8 cellular contexts compared by ENCODE assay signal in genomic region chr1:232628335-232629214, GRCh38. TPM values are rescaled to one million over a fixed set of nuclear protein-coding genes. Genes with fewer than 3 reads are reported as not detected.
DNase-seq lines count a peak whose midpoint lies in the region; ATAC-seq, FAIRE-seq and TF ChIP-seq lines count a peak whose summit lies in the region.

No MANE protein-coding gene starts in this region.

- no peaks in the 10 kb centered on the region for H3K9me3 Mint-ChIP-seq in astrocyte (ENCODE audit: unreplicated experiment)

- TF ChIP-seq CTCF in astrocyte (IDR thresholded peaks at IDR 0.05; ENCODE audit: insufficient read depth, low read depth, low read length), result peak; percentile 29
- peak in 6 of 11 experiments; percentile 16 to 40 (median 18) for TF ChIP-seq CTCF in spleen (IDR thresholded peaks at IDR 0.05 in 8 of 11, conservative IDR thresholded peaks at IDR 0.05 in 3 of 11)

- peaks cover 41% of the 10 kb centered on the region for H3K79me2 ChIP-seq in astrocyte (ENCODE audit: insufficient read depth, low read length)

- no peak for FAIRE-seq in astrocyte (lab: Jason Lieb, UNC)

- peaks cover 20% of the 10 kb centered on the region for H4K20me1 ChIP-seq in astrocyte (ENCODE audit: insufficient read depth, low read length)

- peak overlapping the region; percentile 89 for H3K4me3 Mint-ChIP-seq in astrocyte (ENCODE audit: unreplicated experiment)

- peaks cover 16% of the 10 kb centered on the region for H3K4me1 Mint-ChIP-seq in astrocyte (ENCODE audit: low read depth, unreplicated experiment)

- H3K27me3 Mint-ChIP-seq in astrocyte (ENCODE audit: low read depth, unreplicated experiment), result no peaks in the 10 kb centered on the region

- H3K36me3 ChIP-seq in astrocyte (ENCODE audit: insufficient read depth, low read length), result no peaks in the 10 kb centered on the region
- H3K36me3 ChIP-seq in iPS-20b (ENCODE audit: insufficient read depth, low read depth, low read length), result no peaks in the 10 kb centered on the region
- no peaks in the 10 kb centered on the region for H3K36me3 ChIP-seq in spleen

- H3K9ac ChIP-seq in astrocyte (ENCODE audit: low read length) (peak overlapping the region; percentile 73), iPS-20b (ENCODE audit: low read depth, low read length) (peak overlapping the region; percentile 3; the same call in 1 of the 2 replicates)

- ATAC-seq in HG03439 (IDR thresholded peaks at IDR 0.05; ENCODE audit: unreplicated experiment), result no peak
- ATAC-seq in HG03025 (IDR thresholded peaks at IDR 0.05; ENCODE audit: low FRiP score, unreplicated experiment), result no peak

- H3K27me3 ChIP-seq in astrocyte (ENCODE audit: insufficient read depth, low read length) (peaks cover 2% of the 10 kb centered on the region), iPS-20b (ENCODE audit: insufficient read depth, low read length) (peaks cover 38% of the 10 kb centered on the region), spleen (replicated peaks in 1 of 7) (peaks cover 0 to 56% (median 10%) of the 10 kb centered on the region in 7 donors)

- DNase-seq in NCI-H146 (lab: John Stamatoyannopoulos, UW) (peak; percentile 13), NCI-H146 treated with DMSO at 0.1 percent for 48 hours (lab: John Stamatoyannopoulos, UW; ENCODE audit: unreplicated experiment) (no peak), NCI-H2227 (lab: John Stamatoyannopoulos, UW; ENCODE audit: unreplicated experiment) (peak; percentile 47), astrocyte (ENCODE audit: low read depth) (peak; percentile 44), spleen (no peak)

- H2AFZ ChIP-seq in astrocyte (ENCODE audit: low read depth, low read length), result peak overlapping the region; percentile 53

- peak overlapping the region; percentile 85 for H3K27ac Mint-ChIP-seq in astrocyte (ENCODE audit: unreplicated experiment)

- no peak for TF ChIP-seq POLR2A in spleen (IDR thresholded peaks at IDR 0.05)

- H3K36me3 Mint-ChIP-seq in astrocyte (ENCODE audit: low read depth, unreplicated experiment), result no peaks in the 10 kb centered on the region

- H3K4me1 ChIP-seq in astrocyte (ENCODE audit: insufficient read depth, low read length) (peaks cover 6% of the 10 kb centered on the region), iPS-20b (ENCODE audit: insufficient read depth, low read length) (peaks cover 27% of the 10 kb centered on the region), spleen (peaks cover 5 to 75% (median 37%) of the 10 kb centered on the region in 6 donors)

- H3K9me3 ChIP-seq in astrocyte (ENCODE audit: insufficient read depth, low read depth, low read length), result no peaks in the 10 kb centered on the region
- no peaks in the 10 kb centered on the region for H3K9me3 ChIP-seq in iPS-20b (ENCODE audit: insufficient read depth, low read depth, low read length)
- no peaks in the 10 kb centered on the region for H3K9me3 ChIP-seq in spleen

- H3K4me2 ChIP-seq in astrocyte (ENCODE audit: low read length), result peak overlapping the region; percentile 91

- 25 to 28% (median 27%) methylated on average over 11 of the region's 11 CpGs for WGBS in spleen, 5 donors

- H3K4me3 ChIP-seq in astrocyte (ENCODE audit: insufficient read depth, low read depth, low read length) (peak overlapping the region; percentile 67), iPS-20b (ENCODE audit: low read length) (peak overlapping the region; percentile 75), spleen (peak overlapping the region; percentile 65 to 90 (median 79))

- H3K27ac ChIP-seq in astrocyte (ENCODE audit: low read depth, low read length) (no peak overlapping the region), iPS-20b (ENCODE audit: low read length) (no peak overlapping the region), spleen (peak overlapping the region in 7 of 8 donors; percentile 58 to 87 (median 84))

- intact Hi-C loops in spleen (cut with DNase I; ENCODE audit: low total_unique reads), result no loop called here

RNA-seq across cellular contexts. Expression of gene SIPA1L2, which starts 1.4 kb away (rescaled TPM):
- total RNA-seq in astrocyte, result 12.2 and 14.9 TPM in 2 replicates
- 10 to 100 TPM; 18.4 to 67.7 (median 34.6) TPM for total RNA-seq in spleen
- polyA plus RNA-seq in spleen, result 1 to 10 TPM; 1.1 to 5.3 (median 2.3) TPM

Comparison
In these comparisons a context has a peak if more than half of its experiments do, and no peak if none do; other contexts are left out.
1. DNase-seq: peak in NCI-H146 (single experiment), NCI-H2227 (single experiment) and astrocyte (single experiment); none in NCI-H146 treated with DMSO at 0.1 percent for 48 hours (single experiment) and spleen (single experiment).
2. H3K27ac ChIP-seq: peak in spleen (7 of 8); none in astrocyte (single experiment) and iPS-20b (single experiment).
3. Peak in every context shown above with its lines, with median percentiles within 50 percentile points of each other: H3K4me3 ChIP-seq.